ENCODE assay signal across 2 cellular contexts in genomic region chr14:50529288-50530179, GRCh38.
TF ChIP-seq lines count a peak whose summit lies in the region.

No MANE protein-coding gene starts in this region.

TF ChIP-seq in SK-N-SH, 30 proteins besides CTCF, POLR2A, EP300 and RAD21 (continued from another document):
- no peak for TF ChIP-seq REST (IDR thresholded peaks at IDR 0.05; ENCODE audit: low read depth, low read length)

TF ChIP-seq in SK-N-SH treated with all-trans-retinoic acid at 6 μM for 48 hours, 23 proteins besides CTCF, POLR2A, EP300 and RAD21 (continued from another document):
- no peak for TF ChIP-seq POU6F1 (CRISPR knock-in tag; IDR thresholded peaks at IDR 0.05; ENCODE audit: borderline replicate concordance, low read depth)
- TF ChIP-seq OSR1 (CRISPR knock-in tag; IDR thresholded peaks at IDR 0.05), result no peak
- no peak for TF ChIP-seq GLIS3 (CRISPR knock-in tag; IDR thresholded peaks at IDR 0.05)
- no peak for TF ChIP-seq TSHZ2 (CRISPR knock-in tag; IDR thresholded peaks at IDR 0.05)
- TF ChIP-seq ZC3H10 (CRISPR knock-in tag; IDR thresholded peaks at IDR 0.05), result no peak
- TF ChIP-seq ZNF70 (CRISPR knock-in tag; IDR thresholded peaks at IDR 0.05), result no peak
- no peak for TF ChIP-seq PPARA (CRISPR knock-in tag; IDR thresholded peaks at IDR 0.05; ENCODE audit: borderline replicate concordance)
- TF ChIP-seq CSDC2 (CRISPR knock-in tag; IDR thresholded peaks at IDR 0.05), result no peak
- no peak for TF ChIP-seq CSRNP3 (CRISPR knock-in tag; IDR thresholded peaks at IDR 0.05)
- TF ChIP-seq ZFP30 (CRISPR knock-in tag; IDR thresholded peaks at IDR 0.05), result no peak
- no peak for TF ChIP-seq SNAI2 (CRISPR knock-in tag; IDR thresholded peaks at IDR 0.05)
- no peak for TF ChIP-seq ISL1 (CRISPR knock-in tag; IDR thresholded peaks at IDR 0.05)
- TF ChIP-seq TCF4 (CRISPR knock-in tag; IDR thresholded peaks at IDR 0.05; ENCODE audit: borderline replicate concordance), result no peak
